In the genomic region with DNA sequence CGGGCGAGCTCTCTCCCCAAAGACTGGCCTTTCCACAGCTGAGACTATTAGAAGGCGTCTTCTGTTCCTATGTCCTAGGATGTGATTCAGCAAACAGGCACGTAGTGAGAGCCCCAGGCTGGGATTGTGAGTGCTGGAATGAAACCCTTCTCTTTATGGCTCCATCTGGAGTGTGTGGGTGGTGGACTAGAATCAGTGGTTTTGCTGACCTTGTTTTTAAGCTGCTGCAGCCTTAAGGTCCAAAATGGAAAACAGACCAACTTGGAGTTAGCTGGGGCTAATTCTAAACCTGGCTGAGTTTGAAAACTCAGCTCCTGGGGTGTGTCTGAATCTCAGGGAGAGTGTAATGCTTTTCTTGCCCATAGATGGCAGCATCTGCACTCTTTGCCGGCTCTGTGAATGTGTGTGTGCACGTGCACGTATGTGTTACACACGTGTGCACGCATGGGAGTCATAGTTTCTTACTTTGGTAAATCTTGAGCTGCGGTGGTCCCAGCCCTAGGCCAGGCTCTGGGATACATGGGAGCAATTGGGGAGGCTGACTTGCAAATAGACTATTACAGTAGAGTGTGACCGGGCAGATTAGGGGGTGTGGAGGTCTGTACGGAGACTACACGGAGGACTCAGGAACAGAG, we compare ENCODE assay signal across 8 cellular contexts. TPM values are rescaled to one million over a fixed set of nuclear protein-coding genes. Genes with fewer than 3 reads are reported as not detected.
A peak's percentile ranks its signal among the peaks of the same experiment; 100 is the strongest.
DNase-seq lines count a peak whose midpoint lies in the region; ATAC-seq and TF ChIP-seq lines count a peak whose summit lies in the region.

No MANE protein-coding gene starts in this region.

- intact Hi-C loops in mucosa of descending colon (cut with DNase I, micrococcal nuclease): no loop called here

- H3K27ac ChIP-seq in WERI-Rb-1: no peak overlapping the region
- H3K27ac ChIP-seq in suprapubic skin: peak overlapping the region; percentile 97

- H3K4me1 ChIP-seq in mucosa of descending colon (ENCODE audit: low read depth) (peaks cover 47% of the 10 kb centered on the region), suprapubic skin (peaks cover 91% of the 10 kb centered on the region)

- 15% methylated on average over 12 of the region's 13 CpGs for WGBS in suprapubic skin

- no peak for TF ChIP-seq POLR2A in suprapubic skin (IDR thresholded peaks at IDR 0.05)

- DNase-seq in AG09319 (ENCODE audit: extremely low read depth, low read depth) (peak; percentile 98), MG63 (peak; percentile 91), WERI-Rb-1 (peak; percentile 66), epidermal melanocyte (ENCODE audit: insufficient read length, low spot score) (peak; percentile 66), mucosa of descending colon (peak in 2 of 3 donors; percentile 55 to 84), suprapubic skin (ENCODE audit: low spot score in 2 of 2) (peak; percentile 82 to 88), cerebellum (ENCODE audit: low spot score) (no peak)

- peak; percentile 80 for TF ChIP-seq CTCF in AG09319 (IDR thresholded peaks at IDR 0.05; ENCODE audit: low read depth, low read length)
- peak; percentile 72 for TF ChIP-seq CTCF in GM12875 (IDR thresholded peaks at IDR 0.05; ENCODE audit: borderline replicate concordance, insufficient read depth, low read depth, low read length)
- TF ChIP-seq CTCF in WERI-Rb-1 (IDR thresholded peaks at IDR 0.05; ENCODE audit: low read depth, low read length): peak; percentile 88
- TF ChIP-seq CTCF in mucosa of descending colon (IDR thresholded peaks at IDR 0.05): peak; percentile 73
- peak; percentile 77 to 82 for TF ChIP-seq CTCF in suprapubic skin (IDR thresholded peaks at IDR 0.05)

- H3K9me3 ChIP-seq in MG63 (no peaks in the 10 kb centered on the region), WERI-Rb-1 (ENCODE audit: severe bottlenecking) (no peaks in the 10 kb centered on the region), mucosa of descending colon (no peaks in the 10 kb centered on the region), suprapubic skin (no peaks in the 10 kb centered on the region)

- ATAC-seq in mucosa of descending colon: peak; percentile 64

- H3K4me3 ChIP-seq in GM12875 (ENCODE audit: low read depth, low read length) (no peak overlapping the region), MG63 (no peak overlapping the region), WERI-Rb-1 (ENCODE audit: low read depth, low read length) (no peak overlapping the region), mucosa of descending colon (no peak overlapping the region), suprapubic skin (no peak overlapping the region)

- no peak for TF ChIP-seq EP300 in suprapubic skin (IDR thresholded peaks at IDR 0.05)

- no peaks in the 10 kb centered on the region for H3K36me3 ChIP-seq in MG63
- no peaks in the 10 kb centered on the region for H3K36me3 ChIP-seq in WERI-Rb-1
- H3K36me3 ChIP-seq in mucosa of descending colon (ENCODE audit: low read depth): no peaks in the 10 kb centered on the region
- H3K36me3 ChIP-seq in suprapubic skin: no peaks in the 10 kb centered on the region

- H3K27me3 ChIP-seq in MG63 (no peaks in the 10 kb centered on the region), WERI-Rb-1 (ENCODE audit: insufficient read depth, low read depth, severe bottlenecking) (no peaks in the 10 kb centered on the region), suprapubic skin (no peaks in the 10 kb centered on the region)

RNA-seq across cellular contexts. Expression of gene GSN, which starts 10.7 kb away (rescaled TPM):
- 59.8 and 75.0 TPM in 2 replicates for total RNA-seq in MG63 (2014; rRNA removed; shearing (Covaris generic); ENCODE audit: low replicate concordance)
- total RNA-seq in mucosa of descending colon (100 to 1,000 TPM; 443 to 952 (median 937) TPM), suprapubic skin (100 to 1,000 TPM; 681 to 944 (median 771) TPM), cerebellum (136 TPM)
